Comparison of ENCODE assay signal across 28 cellular contexts in genomic region chr9:71279188-71279739, GRCh38.
"Had no signal": no experiment of that assay in that cellular context is flagged by ENCODE, and none has a peak within 500 bp of the region (broad histone marks: within the 10 kb centered on the region; RNA-seq: fewer than 3 reads in every experiment).

No MANE protein-coding gene starts in this region.

- H3K4me3 ChIP-seq: ovary, psoas muscle, sigmoid colon, stomach, thoracic aorta, thyroid gland, transverse colon, upper lobe of right lung, uterus had no signal

- H3K27ac Mint-ChIP-seq: naive B cell; naive thymus-derived CD8-positive, alpha-beta T cell; natural killer cell treated with Interleukin-12 subunit alpha and Interleukin-12 subunit beta and Interleukin-15 and Interleukin-18, amount 100 ng/mL, for 72 hours; nephron progenitor cell; progenitor cell of endocrine pancreas; stimulated activated effector memory CD8-positive, alpha-beta T cell treated with anti-CD3 and anti-CD28 coated beads, Interleukin-12 subunit alpha, Interleukin-12 subunit beta, amount 100 ng/mL, for 72 hours; stimulated activated naive B cell treated with anti-CD40 and anti-IgM and Interleukin-4, amounts not matched to agents 10 μg/mL and 1 μg/mL and 100 μg/mL, for 72 hours; stimulated activated naive CD8-positive, alpha-beta T cell treated with anti-CD3 and anti-CD28 coated beads, Interleukin-15, Interleukin-2, amounts not matched to agents 100 ng/mL and 50 ng/mL, for 24 hours; type B pancreatic cell had no signal

- H3K9ac ChIP-seq: parathyroid adenoma had no signal

- H3K79me2 ChIP-seq: parathyroid adenoma had no signal

- H3K9me3 Mint-ChIP-seq: naive B cell; naive thymus-derived CD8-positive, alpha-beta T cell; natural killer cell treated with Interleukin-12 subunit alpha and Interleukin-12 subunit beta and Interleukin-15 and Interleukin-18, amount 100 ng/mL, for 72 hours; nephron progenitor cell; neural crest cell; stimulated activated effector memory CD8-positive, alpha-beta T cell treated with anti-CD3 and anti-CD28 coated beads, Interleukin-12 subunit alpha, Interleukin-12 subunit beta, amount 100 ng/mL, for 72 hours; stimulated activated naive B cell treated with anti-CD40 and anti-IgM and Interleukin-4, amounts not matched to agents 10 μg/mL and 1 μg/mL and 100 μg/mL, for 72 hours; stimulated activated naive CD8-positive, alpha-beta T cell treated with anti-CD3 and anti-CD28 coated beads, Interleukin-15, Interleukin-2, amounts not matched to agents 100 ng/mL and 50 ng/mL, for 24 hours; type B pancreatic cell had no signal

- DNase-seq: naive B cell; naive thymus-derived CD8-positive, alpha-beta T cell; nephron progenitor cell; occipital lobe; ovary; psoas muscle; right cardiac atrium; sigmoid colon; small intestine; stimulated activated CD4-positive, alpha-beta T cell treated with anti-CD3 and anti-CD28 coated beads, Interleukin-15, amount 100 ng/mL, for 24 hours; stimulated activated CD4-positive, alpha-beta T cell treated with anti-CD3 and anti-CD28 coated beads, Interleukin-2, amount 100 ng/mL, for 24 hours; stimulated activated CD4-positive, alpha-beta T cell treated with anti-CD3 and anti-CD28 coated beads, Interleukin-2, amount 100 ng/mL, for 48 hours; stimulated activated CD4-positive, alpha-beta T cell treated with anti-CD3 and anti-CD28 coated beads, Interleukin-4, amount 100 ng/mL, for 24 hours; stimulated activated naive B cell treated with anti-CD40 and anti-IgM and Interleukin-4, amounts not matched to agents 10 μg/mL and 1 μg/mL and 100 μg/mL, for 72 hours; stimulated activated naive CD4-positive, alpha-beta T cell treated with Interleukin-2 at 50 U/mL for 16 hours; stomach; thyroid gland; transverse colon; upper lobe of right lung; uterus had no signal

- H3K9me3 ChIP-seq: ovary, psoas muscle, sigmoid colon, stomach, thoracic aorta, thyroid gland, transverse colon, upper lobe of right lung, uterus had no signal

- H3K27me3 ChIP-seq: ovary, sigmoid colon, stomach, thyroid gland, transverse colon, uterus had no signal

- H3K4me1 Mint-ChIP-seq: naive B cell; naive thymus-derived CD8-positive, alpha-beta T cell; nephron progenitor cell; neural crest cell; stimulated activated naive B cell treated with anti-CD40 and anti-IgM and Interleukin-4, amounts not matched to agents 10 μg/mL and 1 μg/mL and 100 μg/mL, for 72 hours had no signal

- H3K36me3 Mint-ChIP-seq: naive B cell; naive thymus-derived CD8-positive, alpha-beta T cell; natural killer cell treated with Interleukin-12 subunit alpha and Interleukin-12 subunit beta and Interleukin-15 and Interleukin-18, amount 100 ng/mL, for 72 hours; stimulated activated effector memory CD8-positive, alpha-beta T cell treated with anti-CD3 and anti-CD28 coated beads, Interleukin-12 subunit alpha, Interleukin-12 subunit beta, amount 100 ng/mL, for 72 hours; stimulated activated naive B cell treated with anti-CD40 and anti-IgM and Interleukin-4, amounts not matched to agents 10 μg/mL and 1 μg/mL and 100 μg/mL, for 72 hours; type B pancreatic cell had no signal

- ATAC-seq: naive thymus-derived CD8-positive, alpha-beta T cell; natural killer cell treated with Interleukin-12 subunit alpha and Interleukin-12 subunit beta and Interleukin-15 and Interleukin-18, amount 100 ng/mL, for 72 hours; psoas muscle; right cardiac atrium; stimulated activated effector memory CD8-positive, alpha-beta T cell treated with anti-CD3 and anti-CD28 coated beads, Interleukin-12 subunit alpha, Interleukin-12 subunit beta, amount 100 ng/mL, for 72 hours; stimulated activated naive B cell treated with anti-CD40 and anti-IgM and Interleukin-4, amounts not matched to agents 10 μg/mL and 1 μg/mL and 100 μg/mL, for 72 hours; upper lobe of right lung had no signal

- H3K4me1 ChIP-seq: parathyroid adenoma, psoas muscle, sigmoid colon, stomach, thyroid gland, transverse colon, upper lobe of right lung, uterus had no signal

- H2AFZ ChIP-seq: parathyroid adenoma had no signal

- H3K36me3 ChIP-seq: ovary, sigmoid colon, stomach, thoracic aorta, thyroid gland, transverse colon, upper lobe of right lung, uterus had no signal

- H3K27me3 Mint-ChIP-seq: progenitor cell of endocrine pancreas had no signal

- H3K4me3 Mint-ChIP-seq: naive B cell; naive thymus-derived CD8-positive, alpha-beta T cell; natural killer cell treated with Interleukin-12 subunit alpha and Interleukin-12 subunit beta and Interleukin-15 and Interleukin-18, amount 100 ng/mL, for 72 hours; nephron progenitor cell; neural crest cell; stimulated activated effector memory CD8-positive, alpha-beta T cell treated with anti-CD3 and anti-CD28 coated beads, Interleukin-12 subunit alpha, Interleukin-12 subunit beta, amount 100 ng/mL, for 72 hours; stimulated activated naive B cell treated with anti-CD40 and anti-IgM and Interleukin-4, amounts not matched to agents 10 μg/mL and 1 μg/mL and 100 μg/mL, for 72 hours; stimulated activated naive CD8-positive, alpha-beta T cell treated with anti-CD3 and anti-CD28 coated beads, Interleukin-15, Interleukin-2, amounts not matched to agents 100 ng/mL and 50 ng/mL, for 24 hours; type B pancreatic cell had no signal

- H3K27ac ChIP-seq: ovary, parathyroid adenoma, psoas muscle, sigmoid colon, stomach, thoracic aorta, thyroid gland, transverse colon, upper lobe of right lung, uterus had no signal
